In genomic region chr9:9914174-9914573, GRCh38 we compare ENCODE assay signal across 18 cellular contexts.
"Had no signal": no experiment of that assay in that cellular context is flagged by ENCODE, and none has a peak within 500 bp of the region (broad histone marks: within the 10 kb centered on the region; RNA-seq: fewer than 3 reads in every experiment).

No MANE protein-coding gene starts in this region.

- H3K27me3 Mint-ChIP-seq: activated naive CD8-positive, alpha-beta T cell treated with anti-CD3 and anti-CD28 coated beads, Interleukin-2, amount 50 U/mL, for 24 hours; naive thymus-derived CD4-positive, alpha-beta T cell; stimulated activated memory B cell treated with anti-CD40 and anti-IgM and Interleukin-4, amounts not matched to agents 10 μg/mL and 1 μg/mL and 100 μg/mL, for 72 hours had no signal

- H3K9me3 ChIP-seq: colonic mucosa, lower lobe of right lung, vagina had no signal

- H3K27ac Mint-ChIP-seq: activated naive CD8-positive, alpha-beta T cell treated with anti-CD3 and anti-CD28 coated beads, Interleukin-2, amount 50 U/mL, for 24 hours; naive thymus-derived CD4-positive, alpha-beta T cell; stimulated activated memory B cell treated with anti-CD40 and anti-IgM and Interleukin-4, amounts not matched to agents 10 μg/mL and 1 μg/mL and 100 μg/mL, for 72 hours had no signal

- H3K4me1 Mint-ChIP-seq: activated naive CD8-positive, alpha-beta T cell treated with anti-CD3 and anti-CD28 coated beads, Interleukin-2, amount 50 U/mL, for 24 hours; naive thymus-derived CD4-positive, alpha-beta T cell; stimulated activated memory B cell treated with anti-CD40 and anti-IgM and Interleukin-4, amounts not matched to agents 10 μg/mL and 1 μg/mL and 100 μg/mL, for 72 hours had no signal

- H3K36me3 ChIP-seq: ascending aorta, cardiac muscle cell, colonic mucosa, gastroesophageal sphincter, lower lobe of right lung, tibial nerve, vagina had no signal

- H3K4me3 Mint-ChIP-seq: activated naive CD8-positive, alpha-beta T cell treated with anti-CD3 and anti-CD28 coated beads, Interleukin-2, amount 50 U/mL, for 24 hours; naive thymus-derived CD4-positive, alpha-beta T cell; stimulated activated memory B cell treated with anti-CD40 and anti-IgM and Interleukin-4, amounts not matched to agents 10 μg/mL and 1 μg/mL and 100 μg/mL, for 72 hours had no signal

- H3K4me3 ChIP-seq: ascending aorta, cardiac muscle cell, colonic mucosa, gastroesophageal sphincter, lower lobe of right lung, tibial nerve, vagina had no signal

- H3K27ac ChIP-seq: ascending aorta, cardiac muscle cell, colonic mucosa, gastroesophageal sphincter, lower lobe of right lung, tibial nerve, vagina had no signal

- H3K36me3 Mint-ChIP-seq: stimulated activated memory B cell treated with anti-CD40 and anti-IgM and Interleukin-4, amounts not matched to agents 10 μg/mL and 1 μg/mL and 100 μg/mL, for 72 hours had no signal

- H3K4me1 ChIP-seq: ascending aorta, colonic mucosa, gastroesophageal sphincter, lower lobe of right lung, tibial nerve, vagina had no signal

- H3K27me3 ChIP-seq: ascending aorta, cardiac muscle cell, colonic mucosa, gastroesophageal sphincter, tibial nerve, vagina had no signal

- ATAC-seq: activated naive CD8-positive, alpha-beta T cell treated with anti-CD3 and anti-CD28 coated beads, Interleukin-2, amount 50 U/mL, for 24 hours; gastroesophageal sphincter; left cardiac atrium; lower lobe of right lung; naive thymus-derived CD4-positive, alpha-beta T cell; right cardiac atrium; stimulated activated memory B cell treated with anti-CD40 and anti-IgM and Interleukin-4, amounts not matched to agents 10 μg/mL and 1 μg/mL and 100 μg/mL, for 72 hours had no signal

- DNase-seq: activated CD4-positive, alpha-beta T cell treated with anti-CD3 and anti-CD28 coated beads for 48 hours; activated naive CD4-positive, alpha-beta T cell treated with Interleukin-2 at 50 U/mL for 16 hours; activated naive CD8-positive, alpha-beta T cell treated with anti-CD3 and anti-CD28 coated beads, Interleukin-2, amount 50 U/mL, for 24 hours; colonic mucosa; effector memory CD4-positive, alpha-beta T cell; left cardiac atrium; lower lobe of right lung; naive thymus-derived CD4-positive, alpha-beta T cell; posterior cingulate gyrus; stimulated activated CD4-positive, alpha-beta T cell treated with anti-CD3 and anti-CD28 coated beads, Interleukin-1b, Interleukin-23, amount 100 ng/mL, for 48 hours; T-helper 9 cell had no signal
